In genomic region chr5:107863125-107863524, GRCh38 we compare ENCODE assay signal across 34 cellular contexts.
"Had no signal": no experiment of that assay in that cellular context is flagged by ENCODE, and none has a peak within 500 bp of the region (broad histone marks: within the 10 kb centered on the region; RNA-seq: fewer than 3 reads in every experiment).

No MANE protein-coding gene starts in this region.

- H3K27me3 ChIP-seq: adrenal gland, body of pancreas, brain microvascular endothelial cell, breast epithelium had no signal

- ATAC-seq: activated CD8-positive, alpha-beta memory T cell treated with anti-CD3 and anti-CD28 coated beads, Interleukin-2, amount 10 ng/mL, durations not matched to agents 7 days and 5 days; activated CD8-positive, alpha-beta T cell treated with anti-CD3 and anti-CD28 coated beads, Interleukin-2, amount 10 ng/mL, durations not matched to agents 7 days and 5 days; activated naive CD4-positive, alpha-beta T cell treated with anti-CD3 and anti-CD28 coated beads, Interleukin-2, amount 50 U/mL, for 72 hours; body of pancreas had no signal

- H3K4me1 Mint-ChIP-seq: activated B cell treated with CpG ODN at 0.5 μM for 24 hours; activated CD4-positive, alpha-beta memory T cell treated with anti-CD3 and anti-CD28 coated beads, Interleukin-2, amount 10 ng/mL, durations not matched to agents 7 days and 5 days; activated CD4-positive, alpha-beta T cell treated with anti-CD3 and anti-CD28 coated beads, Interleukin-2, amount 10 ng/mL, durations not matched to agents 24 days and 14 days; activated CD8-positive, alpha-beta memory T cell treated with anti-CD3 and anti-CD28 coated beads, Interleukin-2, amount 10 ng/mL, durations not matched to agents 7 days and 5 days; activated naive CD8-positive, alpha-beta T cell treated with anti-CD3 and anti-CD28 coated beads for 36 hours; central memory CD8-positive, alpha-beta T cell had no signal

- H3K27ac ChIP-seq: adrenal gland, body of pancreas, brain microvascular endothelial cell, breast epithelium, VCaP had no signal

- H3K27ac Mint-ChIP-seq: activated B cell treated with CpG ODN at 0.5 μM for 24 hours; activated CD4-positive, alpha-beta memory T cell treated with anti-CD3 and anti-CD28 coated beads, Interleukin-2, amount 10 ng/mL, durations not matched to agents 7 days and 5 days; activated CD4-positive, alpha-beta T cell treated with anti-CD3 and anti-CD28 coated beads, Interleukin-2, amount 10 ng/mL, durations not matched to agents 24 days and 14 days; activated CD8-positive, alpha-beta memory T cell treated with anti-CD3 and anti-CD28 coated beads, Interleukin-2, amount 10 ng/mL, durations not matched to agents 7 days and 5 days; activated CD8-positive, alpha-beta T cell treated with anti-CD3 and anti-CD28 coated beads, Interleukin-2, amount 10 ng/mL, durations not matched to agents 7 days and 5 days; activated naive CD4-positive, alpha-beta T cell treated with anti-CD3 and anti-CD28 coated beads, Interleukin-2, amount 50 U/mL, for 72 hours; activated naive CD8-positive, alpha-beta T cell treated with anti-CD3 and anti-CD28 coated beads for 36 hours; activated T-cell treated with anti-CD3 and anti-CD28 coated beads, Interleukin-2, amount 50 U/mL, for 24 hours; activated T-helper 2 cell treated with anti-CD3 and anti-CD28 coated beads, Interferon-gamma antibody, Interleukin-2, Interleukin-4, amounts not matched to agents 10 μg/mL and 5 μg/mL and 100 μg/mL, durations not matched to agents 14 hours and 24 hours and 36 hours; T-helper 1 cell treated with Interleukin-12 subunit alpha and Interleukin-12 subunit beta and Interleukin-4 antibody, amounts not matched to agents 30 μg/mL and 1 μg/mL, for 36 hours; T-helper 2 cell treated with Interferon-gamma antibody and Interleukin-4, amounts not matched to agents 5 μg/mL and 100 μg/mL, for 36 hours had no signal

- H3K27me3 Mint-ChIP-seq: activated B cell treated with CpG ODN at 0.5 μM for 24 hours; activated CD4-positive, alpha-beta memory T cell treated with anti-CD3 and anti-CD28 coated beads, Interleukin-2, amount 10 ng/mL, durations not matched to agents 7 days and 5 days; activated CD4-positive, alpha-beta T cell treated with anti-CD3 and anti-CD28 coated beads, Interleukin-2, amount 10 ng/mL, durations not matched to agents 24 days and 14 days; activated CD8-positive, alpha-beta memory T cell treated with anti-CD3 and anti-CD28 coated beads, Interleukin-2, amount 10 ng/mL, durations not matched to agents 7 days and 5 days; activated naive CD8-positive, alpha-beta T cell treated with anti-CD3 and anti-CD28 coated beads for 36 hours; activated T-cell treated with anti-CD3 and anti-CD28 coated beads, Interleukin-2, amount 50 U/mL, for 24 hours; central memory CD8-positive, alpha-beta T cell had no signal

- H3K4me3 Mint-ChIP-seq: activated B cell treated with CpG ODN at 0.5 μM for 24 hours; activated CD4-positive, alpha-beta memory T cell treated with anti-CD3 and anti-CD28 coated beads, Interleukin-2, amount 10 ng/mL, durations not matched to agents 7 days and 5 days; activated CD4-positive, alpha-beta T cell treated with anti-CD3 and anti-CD28 coated beads, Interleukin-2, amount 10 ng/mL, durations not matched to agents 24 days and 14 days; activated CD8-positive, alpha-beta memory T cell treated with anti-CD3 and anti-CD28 coated beads, Interleukin-2, amount 10 ng/mL, durations not matched to agents 7 days and 5 days; activated CD8-positive, alpha-beta T cell treated with anti-CD3 and anti-CD28 coated beads, Interleukin-2, amount 10 ng/mL, durations not matched to agents 7 days and 5 days; activated naive CD8-positive, alpha-beta T cell treated with anti-CD3 and anti-CD28 coated beads for 36 hours; activated T-cell treated with anti-CD3 and anti-CD28 coated beads, Interleukin-2, amount 50 U/mL, for 24 hours; central memory CD8-positive, alpha-beta T cell; T-helper 1 cell treated with Interleukin-12 subunit alpha and Interleukin-12 subunit beta and Interleukin-4 antibody, amounts not matched to agents 30 μg/mL and 1 μg/mL, for 36 hours; T-helper 2 cell treated with Interferon-gamma antibody and Interleukin-4, amounts not matched to agents 5 μg/mL and 100 μg/mL, for 36 hours had no signal

- H3K4me1 ChIP-seq: adrenal gland, body of pancreas, breast epithelium had no signal

- H3K4me3 ChIP-seq: adrenal gland, body of pancreas, breast epithelium had no signal

- H3K36me3 Mint-ChIP-seq: activated CD8-positive, alpha-beta memory T cell treated with anti-CD3 and anti-CD28 coated beads, Interleukin-2, amount 10 ng/mL, durations not matched to agents 7 days and 5 days had no signal

- DNase-seq: activated B cell treated with CpG ODN at 0.5 μM for 24 hours; activated CD4-positive, alpha-beta memory T cell treated with anti-CD3 and anti-CD28 coated beads, Interleukin-2, amount 10 ng/mL, durations not matched to agents 7 days and 5 days; activated CD4-positive, alpha-beta T cell treated with anti-CD3 and anti-CD28 coated beads for 4 hours; activated CD4-positive, alpha-beta T cell treated with anti-CD3 and anti-CD28 coated beads, Interleukin-2, amount 10 ng/mL, durations not matched to agents 24 days and 14 days; activated CD4-positive, alpha-beta T cell treated with anti-CD3 and anti-CD28 coated beads, Interleukin-2, amount 50 U/mL, for 48 hours; activated CD4-positive, CD25-positive, alpha-beta regulatory T cell treated with anti-CD3 and anti-CD28 coated beads, Interleukin-2, amount 50 U/mL, for 72 hours; activated CD8-positive, alpha-beta memory T cell treated with anti-CD3 and anti-CD28 coated beads for 24 hours; activated CD8-positive, alpha-beta memory T cell treated with anti-CD3 and anti-CD28 coated beads, Interleukin-2, amount 10 ng/mL, durations not matched to agents 7 days and 5 days; activated CD8-positive, alpha-beta memory T cell treated with anti-CD3 and anti-CD28 coated beads, Interleukin-2, amount 50 U/mL, for 48 hours; activated CD8-positive, alpha-beta T cell treated with anti-CD3 and anti-CD28 coated beads, Interleukin-2, amount 10 ng/mL, durations not matched to agents 7 days and 5 days; activated effector memory CD4-positive, alpha-beta T cell treated with Interleukin-2 at 50 U/mL for 16 hours; activated gamma-delta T cell; activated naive CD4-positive, alpha-beta T cell treated with anti-CD3 and anti-CD28 coated beads, Interleukin-2, amount 50 U/mL, for 16 hours; activated naive CD4-positive, alpha-beta T cell treated with Interleukin-2 at 50 U/mL for 16 hours; activated naive CD8-positive, alpha-beta T cell treated with anti-CD3 and anti-CD28 coated beads for 36 hours; activated T-cell treated with anti-CD3 and anti-CD28 coated beads, Interleukin-2, amount 50 U/mL, for 24 hours; activated T-cell treated with anti-CD3 and anti-CD28 coated beads, Interleukin-2, amount 50 U/mL, for 48 hours; adrenal gland; amniotic stem cell; aorta; body of pancreas; brain microvascular endothelial cell; caudate nucleus; SW 1271; T-helper 1 cell; T-helper 2 cell; T-helper 9 cell had no signal

- H3K9me3 Mint-ChIP-seq: activated B cell treated with CpG ODN at 0.5 μM for 24 hours; activated CD4-positive, alpha-beta memory T cell treated with anti-CD3 and anti-CD28 coated beads, Interleukin-2, amount 10 ng/mL, durations not matched to agents 7 days and 5 days; activated CD4-positive, alpha-beta T cell treated with anti-CD3 and anti-CD28 coated beads, Interleukin-2, amount 10 ng/mL, durations not matched to agents 24 days and 14 days; activated naive CD4-positive, alpha-beta T cell treated with anti-CD3 and anti-CD28 coated beads, Interleukin-2, amount 50 U/mL, for 72 hours; activated T-cell treated with anti-CD3 and anti-CD28 coated beads, Interleukin-2, amount 50 U/mL, for 24 hours; central memory CD8-positive, alpha-beta T cell had no signal

- H3K36me3 ChIP-seq: adrenal gland, brain microvascular endothelial cell, breast epithelium had no signal

- H3K9me3 ChIP-seq: adrenal gland, body of pancreas, breast epithelium had no signal
